ENCODE assay signal across 9 cellular contexts in the genomic region with DNA sequence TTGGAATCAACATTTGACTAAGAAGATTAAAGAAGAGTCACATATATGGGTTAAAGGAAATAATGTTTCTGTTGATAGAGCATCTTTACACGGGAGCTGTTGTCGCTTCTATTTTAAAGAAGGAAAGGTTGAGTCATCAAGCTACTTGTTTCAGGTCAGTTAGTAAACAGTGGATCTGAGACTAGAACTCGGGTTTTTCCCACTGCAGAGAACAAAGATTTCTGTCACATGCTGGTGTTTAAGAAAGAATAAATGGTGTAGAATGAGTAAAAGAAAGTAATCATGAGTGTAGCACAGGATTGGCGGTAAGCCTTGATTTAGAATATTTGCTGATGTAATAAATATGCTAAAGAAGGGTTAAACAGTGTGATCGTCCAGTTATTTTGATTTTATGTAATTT.
DNase-seq lines count a peak whose midpoint lies in the region; ATAC-seq and TF ChIP-seq lines count a peak whose summit lies in the region.
"Had no signal": no experiment of that assay in that cellular context is flagged by ENCODE, and none has a peak within 500 bp of the region (broad histone marks: within the 10 kb centered on the region; RNA-seq: fewer than 3 reads in every experiment).

No MANE protein-coding gene starts in this region.

- no peak for TF ChIP-seq CTCF in GM20000 (IDR thresholded peaks at IDR 0.05; ENCODE audit: extremely low read depth, missing control alignments)
- no peak for TF ChIP-seq CTCF in choroid plexus epithelial cell (conservative IDR thresholded peaks at IDR 0.05; ENCODE audit: low read depth, low read length)

- ATAC-seq in GM18505 (IDR thresholded peaks at IDR 0.05; ENCODE audit: unreplicated experiment) (peak; percentile 73), HG03442 (IDR thresholded peaks at IDR 0.05; ENCODE audit: unreplicated experiment) (peak; percentile 86)

- TF ChIP-seq POLR2A in GM18505 (IDR thresholded peaks at IDR 0.05; ENCODE audit: borderline replicate concordance, extremely low read depth, insufficient read depth, insufficient read length), result no peak

- H3K4me3 ChIP-seq in choroid plexus epithelial cell (ENCODE audit: low read depth, low read length), result no peak overlapping the region

- DNase-seq in GM20000 (ENCODE audit: low spot score) (peak; percentile 51), choroid plexus epithelial cell (ENCODE audit: low read depth) (peak; percentile 65), epidermal melanocyte (ENCODE audit: insufficient read length, low spot score) (no peak), NCI-H2171 (lab: John Stamatoyannopoulos, UW) (no peak), amygdala (lab: John Stamatoyannopoulos, UW) (no peak), NCI-H2196 treated with DMSO at 0.1 percent for 48 hours (lab: John Stamatoyannopoulos, UW; ENCODE audit: unreplicated experiment) (no peak)
- DNase-seq: stimulated activated CD4-positive, alpha-beta T cell treated with anti-CD3 and anti-CD28 coated beads, Interleukin-2, amount 100 ng/mL, for 48 hours had no signal

Comparison
In these comparisons a context has a peak if more than half of its experiments do, and no peak if none do; other contexts are left out.
1. DNase-seq: peak in GM20000 (single experiment) and choroid plexus epithelial cell (single experiment); none in epidermal melanocyte (single experiment), NCI-H2171 (single experiment), amygdala (0 of 56) and NCI-H2196 treated with DMSO at 0.1 percent for 48 hours (single experiment).